ENCODE assay signal across 20 cellular contexts in genomic region chr16:19812986-19813385, GRCh38.
"Had no signal": no experiment of that assay in that cellular context is flagged by ENCODE, and none has a peak within 500 bp of the region (broad histone marks: within the 10 kb centered on the region; RNA-seq: fewer than 3 reads in every experiment).

No MANE protein-coding gene starts in this region.

- H3K4me3 Mint-ChIP-seq: immature natural killer cell, memory B cell, naive B cell, nephron had no signal

- H3K4me1 ChIP-seq: colonic mucosa, parathyroid adenoma, sigmoid colon had no signal

- H3K27ac ChIP-seq: colonic mucosa, foreskin keratinocyte, left lung, lower lobe of right lung, parathyroid adenoma, psoas muscle, sigmoid colon, skin epidermis had no signal

- H3K27me3 ChIP-seq: colonic mucosa, foreskin keratinocyte, left lung, sigmoid colon had no signal

- H3K79me2 ChIP-seq: parathyroid adenoma had no signal

- ATAC-seq: foreskin keratinocyte, left lung, lower lobe of right lung, psoas muscle had no signal

- H2AFZ ChIP-seq: parathyroid adenoma had no signal

- H3K4me3 ChIP-seq: colonic mucosa, left lung, lower lobe of right lung, psoas muscle, sigmoid colon, skin epidermis had no signal

- H3K4me1 Mint-ChIP-seq: immature natural killer cell, memory B cell, naive B cell had no signal

- H3K36me3 Mint-ChIP-seq: immature natural killer cell had no signal

- H3K9ac ChIP-seq: parathyroid adenoma had no signal

- H3K9me3 ChIP-seq: colonic mucosa, lower lobe of right lung, sigmoid colon had no signal

- H3K27ac Mint-ChIP-seq: immature natural killer cell, memory B cell, naive B cell, nephron had no signal

- DNase-seq: colonic mucosa; dermis blood vessel endothelial cell; erythroblast; foreskin keratinocyte; immature natural killer cell; left lung; lower lobe of right lung; midbrain; naive B cell; occipital lobe; psoas muscle; retina; sigmoid colon; stimulated activated CD4-positive, alpha-beta T cell treated with anti-CD3 and anti-CD28 coated beads, Interleukin-12 subunit alpha, Interleukin-12 subunit beta, amount 100 ng/mL, for 4 hours; stimulated activated naive CD4-positive, alpha-beta T cell; trophoblast cell had no signal

- H3K36me3 ChIP-seq: colonic mucosa, left lung, lower lobe of right lung, sigmoid colon had no signal
